Comparison of ENCODE assay signal across 1 cellular context in genomic region chr11:75574698-75575265, GRCh38.
TF ChIP-seq lines count a peak whose summit lies in the region.

No MANE protein-coding gene starts in this region.

TF ChIP-seq in endothelial cell of umbilical vein, 7 proteins besides CTCF, POLR2A, EP300 and RAD21:
- no peak for TF ChIP-seq POLR2AphosphoS5 (IDR thresholded peaks at IDR 0.05; ENCODE audit: insufficient read depth, low read depth, low read length)
- TF ChIP-seq GATA2 (IDR thresholded peaks at IDR 0.05; ENCODE audit: insufficient read depth, insufficient read length, low read depth, low read length), result no peak
- no peak for TF ChIP-seq JUN (IDR thresholded peaks at IDR 0.05; ENCODE audit: borderline replicate concordance, insufficient read depth, insufficient read length, low read depth)
- TF ChIP-seq MYC (IDR thresholded peaks at IDR 0.05; ENCODE audit: low read depth, low read length), result no peak
- no peak for TF ChIP-seq EZH2 (IDR thresholded peaks at IDR 0.05; ENCODE audit: borderline replicate concordance, low read depth, low read length, severe bottlenecking)
- TF ChIP-seq, protein P1, sequence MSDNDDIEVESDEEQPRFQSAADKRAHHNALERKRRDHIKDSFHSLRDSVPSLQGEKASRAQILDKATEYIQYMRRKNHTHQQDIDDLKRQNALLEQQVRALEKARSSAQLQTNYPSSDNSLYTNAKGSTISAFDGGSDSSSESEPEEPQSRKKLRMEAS (IDR thresholded peaks at IDR 0.05; ENCODE audit: insufficient read depth, insufficient read length), result no peak
- TF ChIP-seq FOS (IDR thresholded peaks at IDR 0.05; ENCODE audit: borderline replicate concordance, insufficient read depth, low read length), result no peak
